ENCODE assay signal across 8 cellular contexts in the genomic region with DNA sequence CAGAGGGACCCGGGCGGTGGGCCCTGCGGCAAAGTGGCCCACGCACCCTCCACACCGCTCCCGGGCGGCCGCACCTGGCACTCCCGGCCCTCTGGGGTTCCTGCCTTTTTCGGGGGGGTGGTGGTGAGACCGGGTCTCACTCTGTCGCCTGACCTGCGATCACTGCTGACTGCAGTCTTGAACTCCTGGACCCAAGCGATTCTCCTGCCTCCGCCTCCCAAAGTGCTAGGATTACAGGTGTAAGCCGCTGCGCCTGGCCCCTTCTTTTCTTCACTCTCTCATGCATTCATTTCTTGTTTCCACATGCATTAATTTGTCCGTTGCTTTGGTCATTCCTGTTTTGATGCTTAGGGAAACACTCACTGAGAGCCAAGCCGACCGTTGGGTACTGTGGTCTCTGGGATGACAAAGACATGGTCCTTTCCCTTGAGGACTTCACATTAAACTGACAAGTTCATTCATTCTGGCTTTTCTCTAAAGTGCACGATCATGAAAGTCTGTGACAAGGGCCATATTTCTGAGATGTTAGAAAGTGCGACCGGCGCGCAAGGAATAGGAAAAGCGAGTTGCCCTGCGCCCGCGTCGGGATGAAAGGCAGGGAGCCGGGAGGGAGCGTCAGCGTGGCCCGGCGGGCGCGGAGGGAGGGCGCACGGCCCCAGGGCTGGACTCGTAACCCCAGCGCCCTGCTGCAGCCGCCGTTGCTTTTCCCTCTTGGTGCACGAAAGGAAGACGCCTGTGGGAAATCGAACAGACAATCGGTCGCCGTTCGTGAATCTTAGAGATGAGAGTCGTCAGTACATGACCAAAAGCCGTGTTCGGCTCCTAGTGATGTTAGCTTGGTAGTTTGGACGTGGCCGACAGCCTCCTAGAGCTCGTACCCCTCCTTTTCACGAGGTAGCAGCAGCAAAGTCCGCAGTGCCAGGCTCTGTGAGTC. TPM values are rescaled to one million over a fixed set of nuclear protein-coding genes. Genes with fewer than 3 reads are reported as not detected.
DNase-seq lines count a peak whose midpoint lies in the region; ATAC-seq and TF ChIP-seq lines count a peak whose summit lies in the region.

No MANE protein-coding gene starts in this region.

- H3K4me3 Mint-ChIP-seq in naive thymus-derived CD8-positive, alpha-beta T cell: peak overlapping the region; percentile 79 to 97 (median 92)

- H3K4me3 ChIP-seq in AG10803 (ENCODE audit: low read length): peak overlapping the region; percentile 62
- peak overlapping the region; percentile 36 for H3K4me3 ChIP-seq in epithelial cell of esophagus (ENCODE audit: low read length)

- no peak for TF ChIP-seq CTCF in AG10803 (conservative IDR thresholded peaks at IDR 0.05; ENCODE audit: low read length)
- no peak for TF ChIP-seq CTCF in epithelial cell of esophagus (IDR thresholded peaks at IDR 0.05; ENCODE audit: insufficient read depth, low read depth, low read length, missing control alignments)

- peaks cover 0 to 3% (median 0%) of the 10 kb centered on the region in 9 donors for H3K9me3 Mint-ChIP-seq in naive thymus-derived CD8-positive, alpha-beta T cell

- H3K4me1 Mint-ChIP-seq in naive thymus-derived CD8-positive, alpha-beta T cell: peaks cover 11 to 44% (median 25%) of the 10 kb centered on the region in 4 donors

- H3K36me3 Mint-ChIP-seq in naive thymus-derived CD8-positive, alpha-beta T cell: peaks cover 0 to 2% (median 0%) of the 10 kb centered on the region in 3 donors

- peak overlapping the region in 9 of 10 donors; percentile 0 to 83 (median 77) for H3K27ac Mint-ChIP-seq in naive thymus-derived CD8-positive, alpha-beta T cell

- ATAC-seq in GM21528 (IDR thresholded peaks at IDR 0.05; ENCODE audit: low FRiP score, unreplicated experiment) (peak; percentile 4), HG03378 (IDR thresholded peaks at IDR 0.05; ENCODE audit: unreplicated experiment) (no peak), GM21360 (IDR thresholded peaks at IDR 0.05; ENCODE audit: unreplicated experiment) (no peak)
- no peak for ATAC-seq in naive thymus-derived CD8-positive, alpha-beta T cell

- DNase-seq in AG10803 (ENCODE audit: low read depth) (peak; percentile 3), T-helper 9 cell (peak; percentile 2), epithelial cell of esophagus (ENCODE audit: low read depth) (peak; percentile 33), dedifferentiated amniotic fluid mesenchymal stem cell (ENCODE audit: extremely low spot score) (no peak)
- DNase-seq in naive thymus-derived CD8-positive, alpha-beta T cell: peak in 3 of 10 donors; percentile 21 to 24 (median 23)

- peaks cover 4 to 22% (median 9%) of the 10 kb centered on the region in 5 donors for H3K27me3 Mint-ChIP-seq in naive thymus-derived CD8-positive, alpha-beta T cell

- POLR2A ChIA-PET in naive thymus-derived CD8-positive, alpha-beta T cell (lab: Charles Lee): interaction anchor here (1.3 kb wide), 1 partner anchor 53 kb away, joined by 6 read pairs; no protein-coding TSS in a partner anchor

RNA-seq across cellular contexts. Expression of gene MCOLN2, which starts 1.0 kb away (rescaled TPM):
- 1 to 10 TPM; 3.6 to 3.7 TPM for total RNA-seq in naive thymus-derived CD8-positive, alpha-beta T cell
- 1 to 10 TPM; 1.1 to 2.7 (median 1.5) TPM for polyA plus RNA-seq in naive thymus-derived CD8-positive, alpha-beta T cell

RNA-seq across cellular contexts. Expression of gene MCOLN3, which starts 50.4 kb away (rescaled TPM):
- not detected for total RNA-seq in naive thymus-derived CD8-positive, alpha-beta T cell
- under 1 TPM in 2 of 3 donors, not detected in 1; 0.08 to 0.51 TPM for polyA plus RNA-seq in naive thymus-derived CD8-positive, alpha-beta T cell
